Comparison of ENCODE assay signal across 10 cellular contexts in the genomic region with DNA sequence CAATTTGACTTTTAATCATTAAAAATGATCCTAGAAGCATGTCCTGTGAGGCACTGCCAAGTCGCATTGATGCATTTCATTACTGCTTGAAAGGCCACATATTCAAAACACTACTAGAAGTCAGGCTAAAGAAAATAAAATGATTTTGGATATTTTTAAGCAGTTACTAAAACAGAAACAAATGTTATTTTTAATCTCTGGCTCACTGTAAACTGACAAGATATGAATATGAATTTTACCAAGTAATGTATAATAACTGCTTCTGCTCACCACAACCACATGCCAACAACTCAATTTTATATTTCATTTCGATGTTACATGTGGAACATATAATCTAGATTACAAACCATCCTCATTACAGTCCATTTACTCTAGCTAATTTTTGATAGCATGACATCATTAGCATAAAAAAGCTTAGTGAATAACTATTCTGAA.
DNase-seq lines count a peak whose midpoint lies in the region; ATAC-seq, FAIRE-seq and TF ChIP-seq lines count a peak whose summit lies in the region.
"Had no signal": no experiment of that assay in that cellular context is flagged by ENCODE, and none has a peak within 500 bp of the region (broad histone marks: within the 10 kb centered on the region; RNA-seq: fewer than 3 reads in every experiment).

No MANE protein-coding gene starts in this region.

- peak overlapping the region; percentile 66 for H3K4me2 ChIP-seq in astrocyte (ENCODE audit: low read length)

- H3K9ac ChIP-seq in astrocyte (ENCODE audit: low read length), result no peak overlapping the region

- peak overlapping the region; percentile 54 for H3K27ac Mint-ChIP-seq in astrocyte (ENCODE audit: unreplicated experiment)
- H3K27ac Mint-ChIP-seq in type B pancreatic cell, result no peak overlapping the region

- H3K9me3 Mint-ChIP-seq in astrocyte (ENCODE audit: unreplicated experiment) (peaks cover 2% of the 10 kb centered on the region), type B pancreatic cell (peaks cover 4% of the 10 kb centered on the region)

- peaks cover 73% of the 10 kb centered on the region for H3K79me2 ChIP-seq in astrocyte (ENCODE audit: insufficient read depth, low read length)

- no peak overlapping the region for H3K4me3 ChIP-seq in left ventricle myocardium inferior
- H3K4me3 ChIP-seq in astrocyte (ENCODE audit: insufficient read depth, low read depth, low read length), result no peak overlapping the region

- no peak overlapping the region for H2AFZ ChIP-seq in astrocyte (ENCODE audit: low read depth, low read length)

- H3K4me3 Mint-ChIP-seq in astrocyte (ENCODE audit: unreplicated experiment), result no peak overlapping the region
- no peak overlapping the region for H3K4me3 Mint-ChIP-seq in type B pancreatic cell
- H3K4me3 Mint-ChIP-seq: activated naive CD4-positive, alpha-beta T cell treated with anti-CD3 and anti-CD28 coated beads, Interleukin-2, amount 10 ng/mL, durations not matched to agents 7 days and 5 days had no signal

- FAIRE-seq in astrocyte (lab: Jason Lieb, UNC), result no peak

- peaks cover 5% of the 10 kb centered on the region for H3K36me3 Mint-ChIP-seq in astrocyte (ENCODE audit: low read depth, unreplicated experiment)
- H3K36me3 Mint-ChIP-seq in type B pancreatic cell, result peaks cover 8% of the 10 kb centered on the region

- intact Hi-C loops in left ventricle myocardium inferior (cut with micrococcal nuclease) (no loop called here), Right ventricle myocardium superior (cut with DNase I) (no loop called here)

- H3K4me1 Mint-ChIP-seq in astrocyte (ENCODE audit: low read depth, unreplicated experiment) (peaks cover 51% of the 10 kb centered on the region), type B pancreatic cell (ENCODE audit: unreplicated experiment) (peaks cover 17% of the 10 kb centered on the region)

- H3K9me3 ChIP-seq in left ventricle myocardium inferior (replicated peaks) (no peaks in the 10 kb centered on the region), astrocyte (ENCODE audit: insufficient read depth, low read depth, low read length) (no peaks in the 10 kb centered on the region)

- H3K4me1 ChIP-seq in left ventricle myocardium inferior (peaks cover 71% of the 10 kb centered on the region), astrocyte (ENCODE audit: insufficient read depth, low read length) (peaks cover 31% of the 10 kb centered on the region)

- DNase-seq in left ventricle myocardium inferior (no peak), Right ventricle myocardium superior (no peak), astrocyte (ENCODE audit: low read depth) (no peak), HUDEP-2 (lab: John Stamatoyannopoulos, UW; ENCODE audit: unreplicated experiment in 76 of 76) (no peak), SKM-1 (lab: John Stamatoyannopoulos, UW; ENCODE audit: unreplicated experiment) (no peak), type B pancreatic cell (ENCODE audit: extremely low spot score, unreplicated experiment) (no peak), superior temporal gyrus (ENCODE audit: extremely low spot score) (no peak)
- DNase-seq: activated naive CD4-positive, alpha-beta T cell treated with anti-CD3 and anti-CD28 coated beads, Interleukin-2, amount 10 ng/mL, durations not matched to agents 7 days and 5 days had no signal

- no peak for ATAC-seq in Right ventricle myocardium superior (ENCODE audit: poor library complexity)
- ATAC-seq in HG03095 (IDR thresholded peaks at IDR 0.05; ENCODE audit: unreplicated experiment), result peak; percentile 33

- H3K36me3 ChIP-seq in left ventricle myocardium inferior (no peaks in the 10 kb centered on the region), astrocyte (ENCODE audit: insufficient read depth, low read length) (no peaks in the 10 kb centered on the region)

- H3K27ac ChIP-seq in left ventricle myocardium inferior (replicated peaks) (peak overlapping the region; percentile 46), astrocyte (ENCODE audit: low read depth, low read length) (no peak overlapping the region)

- TF ChIP-seq CTCF in left ventricle myocardium inferior (IDR thresholded peaks at IDR 0.05; ENCODE audit: borderline replicate concordance) (no peak), astrocyte (IDR thresholded peaks at IDR 0.05; ENCODE audit: insufficient read depth, low read depth, low read length) (no peak), type B pancreatic cell (conservative IDR thresholded peaks at IDR 0.05) (no peak)

- no peaks in the 10 kb centered on the region for H3K27me3 ChIP-seq in left ventricle myocardium inferior (ENCODE audit: low read depth)
- no peaks in the 10 kb centered on the region for H3K27me3 ChIP-seq in astrocyte (ENCODE audit: insufficient read depth, low read length)

- peaks cover 9% of the 10 kb centered on the region for H4K20me1 ChIP-seq in astrocyte (ENCODE audit: insufficient read depth, low read length)

- no peaks in the 10 kb centered on the region for H3K27me3 Mint-ChIP-seq in astrocyte (ENCODE audit: low read depth, unreplicated experiment)
- no peaks in the 10 kb centered on the region for H3K27me3 Mint-ChIP-seq in type B pancreatic cell
- H3K27me3 Mint-ChIP-seq: activated naive CD4-positive, alpha-beta T cell treated with anti-CD3 and anti-CD28 coated beads, Interleukin-2, amount 10 ng/mL, durations not matched to agents 7 days and 5 days; B cell had no signal
